In the genomic region with DNA sequence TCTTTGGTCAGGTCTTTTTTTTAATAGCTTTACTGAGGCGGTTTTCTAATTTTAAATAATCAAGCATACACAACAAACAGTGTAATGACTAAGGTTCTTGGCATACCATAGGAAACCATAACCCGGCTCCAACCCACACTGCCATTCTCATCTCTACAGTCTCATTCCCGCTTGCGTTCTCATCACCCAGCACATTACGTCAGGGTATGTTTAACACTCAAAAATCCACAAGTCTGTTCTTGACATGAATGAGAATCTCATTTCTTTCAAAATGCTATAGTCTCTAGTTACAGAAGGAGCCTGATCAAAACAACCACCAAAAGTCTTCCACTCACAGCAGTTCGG, we compare ENCODE assay signal across 8 cellular contexts. TPM values are rescaled to one million over a fixed set of nuclear protein-coding genes. Genes with fewer than 3 reads are reported as not detected.
DNase-seq lines count a peak whose midpoint lies in the region; ATAC-seq and TF ChIP-seq lines count a peak whose summit lies in the region.

No MANE protein-coding gene starts in this region.

- peak overlapping the region; percentile 86 for H4K8ac ChIP-seq in trophoblast cell (ENCODE audit: low read depth, low read length)

- peak overlapping the region; percentile 35 for H3K14ac ChIP-seq in trophoblast cell (ENCODE audit: low read length)

- no peak overlapping the region for H3K4ac ChIP-seq in trophoblast cell (ENCODE audit: low read depth, low read length)

- no CpG with 5 or more reads among the region's 6 CpGs for WGBS in trophoblast cell (ENCODE audit: extremely low coverage, insufficient coverage, insufficient read length)

- peak overlapping the region; percentile 75 for H2BK5ac ChIP-seq in trophoblast cell (ENCODE audit: low read depth, low read length, poor library complexity)

- H3K9me3 ChIP-seq in trophoblast cell (ENCODE audit: insufficient read depth, low read depth, low read length): no peaks in the 10 kb centered on the region

- H4K12ac ChIP-seq in trophoblast cell (ENCODE audit: low read depth, low read length): peak overlapping the region; percentile 35

- H3K79me1 ChIP-seq in trophoblast cell (ENCODE audit: low read length): peaks cover 3% of the 10 kb centered on the region

- TF ChIP-seq CTCF in activated B cell treated with CpG ODN at 0.5 μM for 24 hours (IDR thresholded peaks at IDR 0.05): no peak

- peak overlapping the region; percentile 50 for H3K27ac ChIP-seq in trophoblast cell (ENCODE audit: low read depth, low read length)

- H3K23ac ChIP-seq in trophoblast cell (ENCODE audit: low read length): no peak overlapping the region

- CTCF ChIA-PET in activated B cell treated with CpG ODN at 0.5 μM for 24 hours (lab: Charles Lee): interaction anchor here (0.9 to 2.5 kb wide), 2 partner anchors 30 to 89 kb away, joined by 3 to 12 read pairs; partner anchors contain the start of genes NNT and TMEM267

- intact Hi-C loops in activated B cell treated with CpG ODN at 0.5 μM for 24 hours (cut with micrococcal nuclease): no loop called here

- peaks cover 0 to 3% of the 10 kb centered on the region in 2 experiments for H3K36me3 ChIP-seq in trophoblast cell (ENCODE audit: control insufficient read depth in 1 of 2, insufficient read depth in 2 of 2, low read length in 2 of 2)

- H3K79me2 ChIP-seq in trophoblast cell (ENCODE audit: control insufficient read depth, insufficient read depth, low read length, poor library complexity): no peaks in the 10 kb centered on the region

- DNase-seq in NCI-H510A treated with DMSO at 0.1 percent for 48 hours (lab: John Stamatoyannopoulos, UW) (peak; percentile 81), NCI-H510A (lab: John Stamatoyannopoulos, UW) (no peak), activated B cell treated with CpG ODN at 0.5 μM for 24 hours (no peak), fibroblast of peridontal ligament (ENCODE audit: extremely low read depth) (peak; percentile 85), trophoblast cell (peak; percentile 52 to 73), foreskin melanocyte (no peak)

- H2AFZ ChIP-seq in trophoblast cell (ENCODE audit: insufficient read depth, low read length, poor library complexity): peak overlapping the region; percentile 58

- H3K4me2 ChIP-seq in trophoblast cell (ENCODE audit: low read length): peak overlapping the region; percentile 74

- ATAC-seq in GM21381 (IDR thresholded peaks at IDR 0.05; ENCODE audit: unreplicated experiment) (peak; percentile 20), HG03571 (IDR thresholded peaks at IDR 0.05; ENCODE audit: unreplicated experiment) (peak; percentile 21), activated B cell treated with CpG ODN at 0.5 μM for 24 hours (ENCODE audit: low read depth) (peak; percentile 18)

- peak overlapping the region; percentile 55 for H2BK120ac ChIP-seq in trophoblast cell (ENCODE audit: insufficient read depth, low read length, poor library complexity)

- H3K27me3 ChIP-seq in trophoblast cell (ENCODE audit: insufficient read depth, low read length): no peaks in the 10 kb centered on the region

- no peaks in the 10 kb centered on the region for H3K9me3 Mint-ChIP-seq in activated B cell treated with CpG ODN at 0.5 μM for 24 hours

- no peak overlapping the region for H2AK5ac ChIP-seq in trophoblast cell (ENCODE audit: low read length)

- H3K27ac Mint-ChIP-seq in activated B cell treated with CpG ODN at 0.5 μM for 24 hours: peak overlapping the region; percentile 95

- H3K36me3 Mint-ChIP-seq in activated B cell treated with CpG ODN at 0.5 μM for 24 hours (ENCODE audit: low read depth): peaks cover 6% of the 10 kb centered on the region

- peaks cover 0 to 2% of the 10 kb centered on the region in 2 experiments for H3K4me1 ChIP-seq in trophoblast cell (ENCODE audit: control insufficient read depth in 1 of 2, insufficient read depth in 2 of 2, low read length in 2 of 2)

- H4K91ac ChIP-seq in trophoblast cell (ENCODE audit: low read depth, low read length): no peak overlapping the region

- H2BK12ac ChIP-seq in trophoblast cell (ENCODE audit: low read length): no peak overlapping the region

- peak overlapping the region; percentile 95 for H3K4me3 Mint-ChIP-seq in activated B cell treated with CpG ODN at 0.5 μM for 24 hours

- no peaks in the 10 kb centered on the region for H3K27me3 Mint-ChIP-seq in activated B cell treated with CpG ODN at 0.5 μM for 24 hours

- no peak overlapping the region for H3K18ac ChIP-seq in trophoblast cell (ENCODE audit: low read length)

- H3K9ac ChIP-seq in trophoblast cell (ENCODE audit: low read length): peak overlapping the region; percentile 28

- POLR2A ChIA-PET in activated B cell treated with CpG ODN at 0.5 μM for 24 hours (lab: Charles Lee): interaction anchor here (1.0 to 4.3 kb wide), 11 partner anchors 30 to 522 kb away, joined by 3 to 140 read pairs (median 5); partner anchors contain the start of genes HMGCS1, NNT, TMEM267 and ZNF131

- peaks cover 23% of the 10 kb centered on the region for H3K4me1 Mint-ChIP-seq in activated B cell treated with CpG ODN at 0.5 μM for 24 hours

- peak overlapping the region; percentile 72 for H3K4me3 ChIP-seq in trophoblast cell (ENCODE audit: low read depth, low read length)

RNA-seq across cellular contexts. Expression of gene C5orf34, which starts 0.5 kb away (rescaled TPM):
- 4.4 and 4.7 TPM in 2 replicates for total RNA-seq in activated B cell treated with CpG ODN at 0.5 μM for 24 hours
- polyA plus RNA-seq in trophoblast cell (2013): 4.2 and 4.5 TPM in 2 replicates

RNA-seq across cellular contexts. Expression of gene TMEM267, which starts 30.8 kb away (rescaled TPM):
- total RNA-seq in activated B cell treated with CpG ODN at 0.5 μM for 24 hours: 15.2 and 16.3 TPM in 2 replicates
- polyA plus RNA-seq in trophoblast cell (2013): 3.7 and 4.1 TPM in 2 replicates

RNA-seq across cellular contexts. Expression of gene PAIP1, which starts 42.4 kb away (rescaled TPM):
- total RNA-seq in activated B cell treated with CpG ODN at 0.5 μM for 24 hours: 35.1 and 38.3 TPM in 2 replicates
- 122 and 126 TPM in 2 replicates for polyA plus RNA-seq in trophoblast cell (2013)

Comparison
In these comparisons a context has a peak if more than half of its experiments do, and no peak if none do; other contexts are left out.
1. DNase-seq: peak in NCI-H510A treated with DMSO at 0.1 percent for 48 hours (single experiment), fibroblast of peridontal ligament (single experiment) and trophoblast cell (2 of 2); none in NCI-H510A (single experiment), activated B cell treated with CpG ODN at 0.5 μM for 24 hours (single experiment) and foreskin melanocyte (single experiment).
2. Peak in every context shown above with its lines, with median percentiles within 50 percentile points of each other: ATAC-seq.